ENCODE assay signal across 8 cellular contexts in genomic region chr14:65847065-65847847, GRCh38.
DNase-seq lines count a peak whose midpoint lies in the region; TF ChIP-seq lines count a peak whose summit lies in the region.

No MANE protein-coding gene starts in this region.

- H3K27ac ChIP-seq in thyroid gland, result no peak overlapping the region

- H3K36me3 Mint-ChIP-seq in endothelial cell (ENCODE audit: low read depth, unreplicated experiment), result no peaks in the 10 kb centered on the region

- H3K4me1 Mint-ChIP-seq in endothelial cell (ENCODE audit: unreplicated experiment), result peaks cover 16% of the 10 kb centered on the region

- no peaks in the 10 kb centered on the region for H3K9me3 Mint-ChIP-seq in endothelial cell (ENCODE audit: unreplicated experiment)

- WGBS in thyroid gland, 2 donors, result 83 to 86% methylated on average over 7 of the region's 7 CpGs

- DNase-seq in GM19240 (ENCODE audit: insufficient read length, low spot score), result peak; percentile 14
- DNase-seq in KG1 (lab: John Stamatoyannopoulos, UW), result peak; percentile 75
- peak; percentile 39 for DNase-seq in activated T-helper 9 cell treated with anti-CD3 and anti-CD28 coated beads, Interleukin-2, amount 50 U/mL, for 16 hours (ENCODE audit: low read depth)
- DNase-seq in stimulated activated CD8-positive, alpha-beta memory T cell treated with anti-CD3 and anti-CD28 coated beads, Interleukin-12 subunit alpha, Interleukin-12 subunit beta, amount 100 ng/mL, for 4 hours (ENCODE audit: low read depth), result peak; percentile 17
- DNase-seq in endothelial cell (ENCODE audit: low spot score), result no peak
- DNase-seq in DMS53 (lab: John Stamatoyannopoulos, UW), result no peak
- DNase-seq in GM03348 (ENCODE audit: low spot score), result no peak
- DNase-seq in thyroid gland, result no peak

- intact Hi-C loops in thyroid gland (cut with DNase I), result no loop called here

- no peak overlapping the region for H3K4me3 ChIP-seq in thyroid gland (replicated peaks in 1 of 3)

- no peak overlapping the region for H3K27ac Mint-ChIP-seq in endothelial cell (ENCODE audit: unreplicated experiment)

- H3K27me3 Mint-ChIP-seq in endothelial cell (ENCODE audit: unreplicated experiment), result no peaks in the 10 kb centered on the region

- no peak overlapping the region for H3K4me3 Mint-ChIP-seq in endothelial cell (ENCODE audit: unreplicated experiment)

- H3K36me3 ChIP-seq in thyroid gland, result no peaks in the 10 kb centered on the region

- TF ChIP-seq POLR2A in thyroid gland (IDR thresholded peaks at IDR 0.05), result no peak

- no peaks in the 10 kb centered on the region for H3K4me1 ChIP-seq in thyroid gland

- no peaks in the 10 kb centered on the region for H3K9me3 ChIP-seq in thyroid gland

- TF ChIP-seq CTCF in endothelial cell (IDR thresholded peaks at IDR 0.05; ENCODE audit: unreplicated experiment), result no peak
- TF ChIP-seq CTCF in thyroid gland (IDR thresholded peaks at IDR 0.05), result no peak

- H3K27me3 ChIP-seq in thyroid gland, result no peaks in the 10 kb centered on the region

Comparison
In these comparisons a context has a peak if more than half of its experiments do, and no peak if none do; other contexts are left out.
1. DNase-seq: peak in GM19240 (single experiment), KG1 (single experiment), activated T-helper 9 cell treated with anti-CD3 and anti-CD28 coated beads, Interleukin-2, amount 50 U/mL, for 16 hours (single experiment) and stimulated activated CD8-positive, alpha-beta memory T cell treated with anti-CD3 and anti-CD28 coated beads, Interleukin-12 subunit alpha, Interleukin-12 subunit beta, amount 100 ng/mL, for 4 hours (single experiment); none in endothelial cell (single experiment), DMS53 (single experiment), GM03348 (single experiment) and thyroid gland (0 of 2).